ENCODE assay signal across 11 cellular contexts in the genomic region with DNA sequence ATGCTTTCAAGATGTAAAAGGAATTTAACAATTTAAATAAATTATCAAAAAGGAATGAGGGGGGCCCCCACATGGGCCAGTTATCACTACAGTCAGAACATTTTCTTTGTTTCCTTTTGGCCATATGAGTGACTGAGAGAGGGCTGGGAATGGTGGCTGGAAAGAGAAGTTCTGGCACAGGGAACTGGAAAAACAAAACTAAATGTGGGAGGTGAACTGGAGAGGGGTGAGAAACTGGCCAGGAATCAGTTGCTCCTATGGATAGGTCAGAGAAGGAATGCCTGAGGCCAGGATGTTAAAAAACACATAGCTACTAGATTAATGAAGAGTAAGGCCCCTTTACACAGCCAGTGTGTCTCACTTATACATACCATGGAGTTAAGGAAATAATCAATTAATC.
DNase-seq lines count a peak whose midpoint lies in the region; ATAC-seq and TF ChIP-seq lines count a peak whose summit lies in the region.
"Had no signal": no experiment of that assay in that cellular context is flagged by ENCODE, and none has a peak within 500 bp of the region (broad histone marks: within the 10 kb centered on the region; RNA-seq: fewer than 3 reads in every experiment).

No MANE protein-coding gene starts in this region.

- H3K4me1 Mint-ChIP-seq in activated T-cell treated with anti-CD3 and anti-CD28 coated beads, Interleukin-2, amount 50 U/mL, for 72 hours (ENCODE audit: low read depth), result peaks cover 87% of the 10 kb centered on the region
- H3K4me1 Mint-ChIP-seq in dendritic cell treated with granulocyte-macrophage colony-stimulating factor and Interleukin-4, amounts not matched to agents 40 ng/mL and 50 ng/mL, for 4 days (ENCODE audit: low read depth), result peaks cover 81% of the 10 kb centered on the region
- H3K4me1 Mint-ChIP-seq in activated CD4-positive, alpha-beta memory T cell treated with anti-CD3 and anti-CD28 coated beads, Interleukin-2, amount 10 ng/mL, durations not matched to agents 7 days and 5 days, result peaks cover 69% of the 10 kb centered on the region

- no peaks in the 10 kb centered on the region for H3K27me3 Mint-ChIP-seq in activated T-cell treated with anti-CD3 and anti-CD28 coated beads, Interleukin-2, amount 50 U/mL, for 72 hours (ENCODE audit: low read depth)
- no peaks in the 10 kb centered on the region for H3K27me3 Mint-ChIP-seq in dendritic cell treated with granulocyte-macrophage colony-stimulating factor and Interleukin-4, amounts not matched to agents 40 ng/mL and 50 ng/mL, for 4 days
- no peaks in the 10 kb centered on the region for H3K27me3 Mint-ChIP-seq in activated CD4-positive, alpha-beta memory T cell treated with anti-CD3 and anti-CD28 coated beads, Interleukin-2, amount 10 ng/mL, durations not matched to agents 7 days and 5 days

- no peak for TF ChIP-seq CTCF in tibial artery (IDR thresholded peaks at IDR 0.05)

- intact Hi-C loops in dendritic cell treated with granulocyte-macrophage colony-stimulating factor and Interleukin-4, amounts not matched to agents 40 ng/mL and 50 ng/mL, for 4 days (cut with micrococcal nuclease), result loop anchor here (5.0 kb wide), 1 partner anchor 40 kb away; no protein-coding TSS in a partner anchor
- intact Hi-C loops in tibial artery (cut with DNase I; ENCODE audit: low total_unique reads), result no loop called here

- H3K23ac ChIP-seq in mesendoderm (ENCODE audit: low read length), result no peak overlapping the region

- H3K36me3 ChIP-seq in mesendoderm (ENCODE audit: control insufficient read depth, insufficient read depth, low read length) (no peaks in the 10 kb centered on the region), tibial artery (no peaks in the 10 kb centered on the region)

- H3K79me2 ChIP-seq in mesendoderm (ENCODE audit: control insufficient read depth, insufficient read depth, low read length), result peaks cover 51% of the 10 kb centered on the region

- no peak for ATAC-seq in activated T-cell treated with anti-CD3 and anti-CD28 coated beads, Interleukin-2, amount 50 U/mL, for 72 hours (replicated peaks in 1 of 2)

- H3K9ac ChIP-seq in mesendoderm (ENCODE audit: low read length), result no peak overlapping the region

- no peak overlapping the region for H3K4me2 ChIP-seq in mesendoderm (ENCODE audit: low read length)

- no peak overlapping the region for H2BK15ac ChIP-seq in mesendoderm (replicated peaks; ENCODE audit: low read depth)

- H4K8ac ChIP-seq in mesendoderm (ENCODE audit: low read depth, low read length), result no peak overlapping the region

- H3K79me1 ChIP-seq in mesendoderm (ENCODE audit: low read length), result peaks cover 11% of the 10 kb centered on the region

- peak overlapping the region; percentile 17 for H3K56ac ChIP-seq in mesendoderm (ENCODE audit: low read length)

- peak overlapping the region in 1 of 2 donors; percentile 15 for H3K4me3 Mint-ChIP-seq in activated T-cell treated with anti-CD3 and anti-CD28 coated beads, Interleukin-2, amount 50 U/mL, for 72 hours
- no peak overlapping the region for H3K4me3 Mint-ChIP-seq in dendritic cell treated with granulocyte-macrophage colony-stimulating factor and Interleukin-4, amounts not matched to agents 40 ng/mL and 50 ng/mL, for 4 days
- H3K4me3 Mint-ChIP-seq in activated CD4-positive, alpha-beta memory T cell treated with anti-CD3 and anti-CD28 coated beads, Interleukin-2, amount 10 ng/mL, durations not matched to agents 7 days and 5 days, result no peak overlapping the region

- peak overlapping the region; percentile 66 for H3K27ac Mint-ChIP-seq in activated T-cell treated with anti-CD3 and anti-CD28 coated beads, Interleukin-2, amount 50 U/mL, for 72 hours
- peak overlapping the region; percentile 78 for H3K27ac Mint-ChIP-seq in dendritic cell treated with granulocyte-macrophage colony-stimulating factor and Interleukin-4, amounts not matched to agents 40 ng/mL and 50 ng/mL, for 4 days
- no peak overlapping the region for H3K27ac Mint-ChIP-seq in activated CD4-positive, alpha-beta memory T cell treated with anti-CD3 and anti-CD28 coated beads, Interleukin-2, amount 10 ng/mL, durations not matched to agents 7 days and 5 days

- H3K18ac ChIP-seq in mesendoderm (ENCODE audit: low read length), result no peak overlapping the region

- H2AK5ac ChIP-seq in mesendoderm (ENCODE audit: low read length), result no peak overlapping the region

- H3K27me3 ChIP-seq in mesendoderm (ENCODE audit: insufficient read depth, low read length, poor library complexity), result no peaks in the 10 kb centered on the region
- H3K27me3 ChIP-seq in tibial artery, result no peaks in the 10 kb centered on the region

- H4K5ac ChIP-seq in mesendoderm (ENCODE audit: low read length), result no peak overlapping the region

- H3K4ac ChIP-seq in mesendoderm (ENCODE audit: low read depth, low read length), result no peak overlapping the region

- CTCF ChIA-PET in activated CD4-positive, alpha-beta memory T cell treated with anti-CD3 and anti-CD28 coated beads, Interleukin-2, amount 10 ng/mL, durations not matched to agents 7 days and 5 days (lab: Charles Lee), result interaction anchor here (1.1 to 1.3 kb wide), 2 partner anchors 16 to 56 kb away, joined by 3 read pairs; no protein-coding TSS in a partner anchor

- H3K9me3 Mint-ChIP-seq in activated T-cell treated with anti-CD3 and anti-CD28 coated beads, Interleukin-2, amount 50 U/mL, for 72 hours, result no peaks in the 10 kb centered on the region
- no peaks in the 10 kb centered on the region for H3K9me3 Mint-ChIP-seq in dendritic cell treated with granulocyte-macrophage colony-stimulating factor and Interleukin-4, amounts not matched to agents 40 ng/mL and 50 ng/mL, for 4 days
- no peaks in the 10 kb centered on the region for H3K9me3 Mint-ChIP-seq in activated CD4-positive, alpha-beta memory T cell treated with anti-CD3 and anti-CD28 coated beads, Interleukin-2, amount 10 ng/mL, durations not matched to agents 7 days and 5 days

- H2BK120ac ChIP-seq in mesendoderm (ENCODE audit: low read depth, low read length), result no peak overlapping the region

- no peak overlapping the region for H2BK5ac ChIP-seq in mesendoderm (ENCODE audit: low read length)

- no peak overlapping the region for H3K4me3 ChIP-seq in mesendoderm (ENCODE audit: low read length)
- no peak overlapping the region for H3K4me3 ChIP-seq in tibial artery

- H3K27ac ChIP-seq in mesendoderm (ENCODE audit: low read depth, low read length), result peak overlapping the region; percentile 9
- peak overlapping the region; percentile 19 to 24 for H3K27ac ChIP-seq in tibial artery

- POLR2A ChIA-PET in activated CD4-positive, alpha-beta memory T cell treated with anti-CD3 and anti-CD28 coated beads, Interleukin-2, amount 10 ng/mL, durations not matched to agents 7 days and 5 days (lab: Charles Lee), result no interaction called here

- no peak for DNase-seq in activated T-cell treated with anti-CD3 and anti-CD28 coated beads, Interleukin-2, amount 50 U/mL, for 72 hours
- DNase-seq in activated T-cell treated with anti-CD3 and anti-CD28 coated beads, Interleukin-2, amount 50 U/mL, for 1 hour, result no peak
- DNase-seq in mesendoderm (peak; percentile 49), tibial artery (no peak), NCI-H146 treated with DMSO at 0.1 percent for 48 hours (lab: John Stamatoyannopoulos, UW; ENCODE audit: unreplicated experiment) (no peak)
- no peak for DNase-seq in activated CD4-positive, alpha-beta T cell treated with anti-CD3 and anti-CD28 coated beads for 4 hours
- no peak for DNase-seq in activated CD4-positive, alpha-beta memory T cell treated with anti-CD3 and anti-CD28 coated beads, Interleukin-2, amount 10 ng/mL, durations not matched to agents 7 days and 5 days
- DNase-seq: activated effector memory CD4-positive, alpha-beta T cell treated with anti-CD3 and anti-CD28 coated beads, Interleukin-2, amount 50 U/mL, for 16 hours; left cardiac atrium; NCI-H146 had no signal

- no peaks in the 10 kb centered on the region for H3K9me3 ChIP-seq in tibial artery

- no peaks in the 10 kb centered on the region for H3K36me3 Mint-ChIP-seq in activated T-cell treated with anti-CD3 and anti-CD28 coated beads, Interleukin-2, amount 50 U/mL, for 72 hours (ENCODE audit: insufficient read depth in 2 of 2)
- H3K36me3 Mint-ChIP-seq in dendritic cell treated with granulocyte-macrophage colony-stimulating factor and Interleukin-4, amounts not matched to agents 40 ng/mL and 50 ng/mL, for 4 days (ENCODE audit: low read depth), result peaks cover 18% of the 10 kb centered on the region
- H3K36me3 Mint-ChIP-seq in activated CD4-positive, alpha-beta memory T cell treated with anti-CD3 and anti-CD28 coated beads, Interleukin-2, amount 10 ng/mL, durations not matched to agents 7 days and 5 days (ENCODE audit: low read depth), result peaks cover 12% of the 10 kb centered on the region

- H3K4me1 ChIP-seq in mesendoderm (ENCODE audit: control insufficient read depth, low read depth, low read length) (peaks cover 15% of the 10 kb centered on the region), tibial artery (peaks cover 0 to 97% (median 71%) of the 10 kb centered on the region in 4 donors)
